ENCODE assay signal across 30 cellular contexts in the genomic region with DNA sequence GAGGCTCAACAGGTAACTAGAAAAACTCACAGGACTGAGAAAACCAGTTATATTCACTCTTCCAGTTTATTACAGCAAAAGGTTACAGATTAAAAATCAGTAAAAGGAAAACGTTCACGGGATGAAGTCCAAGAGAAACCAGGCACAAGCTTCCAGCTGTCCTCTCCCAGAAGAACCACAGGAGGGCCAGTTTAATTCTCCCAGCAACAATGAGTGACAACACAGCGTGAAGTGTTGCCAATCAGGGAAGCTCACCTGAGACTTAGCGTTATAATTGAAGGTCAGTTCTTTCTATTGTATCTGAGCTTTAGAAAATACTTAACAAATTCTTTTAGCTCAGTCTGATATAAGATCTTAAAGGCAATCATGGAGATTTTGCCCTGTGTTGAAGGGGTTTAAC.
DNase-seq lines count a peak whose midpoint lies in the region; ATAC-seq and TF ChIP-seq lines count a peak whose summit lies in the region.
"Had no signal": no experiment of that assay in that cellular context is flagged by ENCODE, and none has a peak within 500 bp of the region (broad histone marks: within the 10 kb centered on the region; RNA-seq: fewer than 3 reads in every experiment).

No MANE protein-coding gene starts in this region.

- H3K4me2 ChIP-seq in hepatocyte = no peak overlapping the region
- H3K4me2 ChIP-seq: SK-N-SH, smooth muscle cell had no signal

- no peaks in the 10 kb centered on the region for H3K27me3 ChIP-seq in hepatocyte
- H3K27me3 ChIP-seq: ascending aorta; BLaER1 treated with 17β-estradiol and CSF1 and Interleukin-3, amounts not matched to agents 10 nM and 100 nM; heart right ventricle; right atrium auricular region; stomach; tibial nerve had no signal

- WGBS in hepatocyte (ENCODE audit: low lambda C conversion rate, missing lambda C conversion rate) = 24% methylated on average over 4 of the region's 4 CpGs

- no peaks in the 10 kb centered on the region for H3K36me3 ChIP-seq in hepatocyte (replicated peaks; ENCODE audit: insufficient read depth, low read depth)
- H3K36me3 ChIP-seq: ascending aorta; BLaER1 treated with 17β-estradiol and CSF1 and Interleukin-3, amounts not matched to agents 10 nM and 100 nM; esophagus squamous epithelium; heart right ventricle; right atrium auricular region; stomach; tibial nerve had no signal

- H3K9me3 ChIP-seq in hepatocyte (ENCODE audit: low read depth) = no peaks in the 10 kb centered on the region
- H3K9me3 ChIP-seq: Caco-2, esophagus squamous epithelium, right atrium auricular region, SK-N-SH, stomach, tibial nerve had no signal

- DNase-seq in NCI-H510A treated with DMSO at 0.1 percent for 48 hours (lab: John Stamatoyannopoulos, UW) = peak; percentile 69
- DNase-seq in NCI-H510A (lab: John Stamatoyannopoulos, UW) = no peak
- DNase-seq in NCI-H2107 treated with DMSO at 0.1 percent for 48 hours (lab: John Stamatoyannopoulos, UW; ENCODE audit: unreplicated experiment) = peak; percentile 45
- DNase-seq in hepatocyte (ENCODE audit: low spot score) = no peak
- no peak for DNase-seq in T-helper 9 cell
- DNase-seq: activated CD4-positive, alpha-beta T cell treated with anti-CD3 and anti-CD28 coated beads for 36 hours; activated CD8-positive, alpha-beta T cell treated with anti-CD3 and anti-CD28 coated beads, Interleukin-2, amount 10 ng/mL, durations not matched to agents 7 days and 5 days; activated effector memory CD4-positive, alpha-beta T cell treated with Interleukin-2 at 50 U/mL for 16 hours; activated naive CD8-positive, alpha-beta T cell treated with anti-CD3 and anti-CD28 coated beads for 36 hours; activated T-cell treated with anti-CD3 and anti-CD28 coated beads for 4 hours; Caco-2; caudate nucleus; EL; esophagus squamous epithelium; foreskin melanocyte; heart right ventricle; NCI-H2171 treated with DMSO at 0.1 percent for 48 hours; SK-N-SH; stimulated activated CD4-positive, alpha-beta T cell treated with anti-CD3 and anti-CD28 coated beads, Interleukin-1b, Interleukin-23, amount 100 ng/mL, for 48 hours; stimulated activated CD8-positive, alpha-beta memory T cell treated with anti-CD3 and anti-CD28 coated beads, Interleukin-4, amount 100 ng/mL, for 48 hours; stomach; T-helper 17 cell had no signal

- ATAC-seq in GM18858 (IDR thresholded peaks at IDR 0.05; ENCODE audit: unreplicated experiment) = no peak
- ATAC-seq in GM21360 (IDR thresholded peaks at IDR 0.05; ENCODE audit: unreplicated experiment) = no peak
- ATAC-seq: activated CD4-positive, alpha-beta T cell treated with anti-CD3 and anti-CD28 coated beads for 36 hours; activated CD8-positive, alpha-beta T cell treated with anti-CD3 and anti-CD28 coated beads, Interleukin-2, amount 10 ng/mL, durations not matched to agents 7 days and 5 days; T-helper 17 cell had no signal

- H2AFZ ChIP-seq in hepatocyte = no peak overlapping the region
- H2AFZ ChIP-seq: parathyroid adenoma had no signal

- no peaks in the 10 kb centered on the region for H3K9me2 ChIP-seq in hepatocyte (replicated peaks; ENCODE audit: insufficient read depth)
- H3K9me2 ChIP-seq: SK-N-SH had no signal

- H4K20me1 ChIP-seq in hepatocyte (ENCODE audit: insufficient read depth, poor library complexity, severe bottlenecking) = no peaks in the 10 kb centered on the region
- H4K20me1 ChIP-seq: BLaER1 treated with 17β-estradiol and CSF1 and Interleukin-3, amounts not matched to agents 10 nM and 100 nM had no signal

- no peak overlapping the region for H3K4me3 ChIP-seq in hepatocyte
- H3K4me3 ChIP-seq: ascending aorta; BLaER1 treated with 17β-estradiol and CSF1 and Interleukin-3, amounts not matched to agents 10 nM and 100 nM; esophagus squamous epithelium; heart right ventricle; right atrium auricular region; smooth muscle cell; stomach; tibial nerve had no signal

- H3K79me2 ChIP-seq in hepatocyte = no peaks in the 10 kb centered on the region
- H3K79me2 ChIP-seq: parathyroid adenoma had no signal

- no peaks in the 10 kb centered on the region for H3K4me1 ChIP-seq in hepatocyte (ENCODE audit: insufficient read depth)
- H3K4me1 ChIP-seq: Caco-2, esophagus squamous epithelium, parathyroid adenoma, right atrium auricular region, stomach, tibial nerve had no signal

- no peak overlapping the region for H3K27ac ChIP-seq in hepatocyte
- H3K27ac ChIP-seq: ascending aorta; BLaER1 treated with 17β-estradiol and CSF1 and Interleukin-3, amounts not matched to agents 10 nM and 100 nM; esophagus squamous epithelium; parathyroid adenoma; right atrium auricular region; stomach; tibial nerve had no signal

- TF ChIP-seq CTCF in hepatocyte (IDR thresholded peaks at IDR 0.05; ENCODE audit: poor library complexity) = peak; percentile 6

Comparison
In these comparisons a context has a peak if more than half of its experiments do, and no peak if none do; other contexts are left out.
1. DNase-seq: peak in NCI-H510A treated with DMSO at 0.1 percent for 48 hours (single experiment) and NCI-H2107 treated with DMSO at 0.1 percent for 48 hours (single experiment); none in NCI-H510A (single experiment), hepatocyte (single experiment) and T-helper 9 cell (single experiment).